1 cellular context compared by ENCODE assay signal in genomic region chr17:72173475-72174116, GRCh38.
TF ChIP-seq lines count a peak whose summit lies in the region.

No MANE protein-coding gene starts in this region.

TF ChIP-seq in HepG2, 621 proteins besides CTCF, POLR2A, EP300 and RAD21 (continued from another document and continues in another):
- no peak for TF ChIP-seq PRDM4 (CRISPR knock-in tag; IDR thresholded peaks at IDR 0.05; ENCODE audit: borderline replicate concordance)
- TF ChIP-seq RELA (CRISPR knock-in tag; IDR thresholded peaks at IDR 0.05), result no peak
- no peak for TF ChIP-seq PREB (CRISPR knock-in tag; IDR thresholded peaks at IDR 0.05)
- no peak for TF ChIP-seq MAX (IDR thresholded peaks at IDR 0.05)
- TF ChIP-seq RFX3 (CRISPR knock-in tag; IDR thresholded peaks at IDR 0.05), result peak; percentile 30; the same call in 1 of the 2 replicates
- no peak for TF ChIP-seq TFDP2 (CRISPR knock-in tag; IDR thresholded peaks at IDR 0.05)
- no peak for TF ChIP-seq GABPB1 (CRISPR knock-in tag; IDR thresholded peaks at IDR 0.05)
- TF ChIP-seq TARDBP (CRISPR knock-in tag; IDR thresholded peaks at IDR 0.05), result peak; percentile 63; the same call in 1 of the 2 replicates
- no peak for TF ChIP-seq GATAD1 (CRISPR knock-in tag; IDR thresholded peaks at IDR 0.05)
- no peak for TF ChIP-seq ZNF263 (CRISPR knock-in tag; IDR thresholded peaks at IDR 0.05)
- TF ChIP-seq AKNA (CRISPR knock-in tag; IDR thresholded peaks at IDR 0.05; ENCODE audit: borderline replicate concordance), result no peak
- no peak for TF ChIP-seq HHEX (CRISPR knock-in tag; IDR thresholded peaks at IDR 0.05)
- no peak for TF ChIP-seq ZNF142 (CRISPR knock-in tag; IDR thresholded peaks at IDR 0.05)
- TF ChIP-seq HDAC2 (CRISPR knock-in tag; IDR thresholded peaks at IDR 0.05), result peak; percentile 50; the same call in 1 of the 2 replicates
- no peak for TF ChIP-seq CENPBD1 (CRISPR knock-in tag; IDR thresholded peaks at IDR 0.05; ENCODE audit: borderline replicate concordance, low read depth)
- no peak for TF ChIP-seq HINFP (CRISPR knock-in tag; IDR thresholded peaks at IDR 0.05; ENCODE audit: low read depth)
- TF ChIP-seq ZBTB39 (CRISPR knock-in tag; IDR thresholded peaks at IDR 0.05), result no peak
- no peak for TF ChIP-seq PAXIP1 (CRISPR knock-in tag; conservative IDR thresholded peaks at IDR 0.05)
- TF ChIP-seq ZNF431 (CRISPR knock-in tag; IDR thresholded peaks at IDR 0.05; ENCODE audit: borderline replicate concordance, low read depth), result no peak
- TF ChIP-seq TOE1 (CRISPR knock-in tag; IDR thresholded peaks at IDR 0.05), result no peak
- TF ChIP-seq NCOA1 (CRISPR knock-in tag; IDR thresholded peaks at IDR 0.05), result no peak
- TF ChIP-seq ZNF839 (CRISPR knock-in tag; IDR thresholded peaks at IDR 0.05; ENCODE audit: borderline replicate concordance), result no peak
- no peak for TF ChIP-seq ZSCAN31 (CRISPR knock-in tag; IDR thresholded peaks at IDR 0.05; ENCODE audit: low read depth)
- TF ChIP-seq ZFY (CRISPR knock-in tag; IDR thresholded peaks at IDR 0.05), result no peak
- no peak for TF ChIP-seq NR3C1 (CRISPR knock-in tag; IDR thresholded peaks at IDR 0.05)
- no peak for TF ChIP-seq ZNF513 (CRISPR knock-in tag; conservative IDR thresholded peaks at IDR 0.05)
- no peak for TF ChIP-seq XBP1 (CRISPR knock-in tag; IDR thresholded peaks at IDR 0.05)
- TF ChIP-seq ZNF468 (CRISPR knock-in tag; IDR thresholded peaks at IDR 0.05), result no peak
- TF ChIP-seq HMGA1 (CRISPR knock-in tag; conservative IDR thresholded peaks at IDR 0.05), result no peak
